Comparison of ENCODE assay signal across 2 cellular contexts in the genomic region with DNA sequence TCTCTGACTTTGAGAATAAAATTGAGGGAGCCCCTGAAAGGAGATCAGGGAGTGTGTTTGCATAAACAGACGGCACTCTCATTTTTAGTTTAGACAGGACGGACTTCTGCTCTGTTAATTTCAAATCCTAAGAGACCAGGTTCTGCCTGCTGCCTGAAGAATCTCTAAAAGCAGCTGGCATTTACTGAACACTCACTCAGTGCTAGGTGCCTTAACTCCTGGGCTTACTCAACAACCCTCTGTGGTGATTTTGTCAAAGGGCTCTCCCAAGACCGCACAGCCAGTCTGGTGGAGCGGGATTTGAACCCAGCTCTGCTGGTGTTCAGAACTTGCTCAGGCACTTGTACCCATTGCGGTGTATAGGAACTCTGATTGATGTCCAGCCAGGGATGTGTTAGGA.
TF ChIP-seq lines count a peak whose summit lies in the region.

No MANE protein-coding gene starts in this region.

TF ChIP-seq in SK-N-SH, 30 proteins besides CTCF, POLR2A, EP300 and RAD21 (continued from another document):
- TF ChIP-seq, protein P1, sequence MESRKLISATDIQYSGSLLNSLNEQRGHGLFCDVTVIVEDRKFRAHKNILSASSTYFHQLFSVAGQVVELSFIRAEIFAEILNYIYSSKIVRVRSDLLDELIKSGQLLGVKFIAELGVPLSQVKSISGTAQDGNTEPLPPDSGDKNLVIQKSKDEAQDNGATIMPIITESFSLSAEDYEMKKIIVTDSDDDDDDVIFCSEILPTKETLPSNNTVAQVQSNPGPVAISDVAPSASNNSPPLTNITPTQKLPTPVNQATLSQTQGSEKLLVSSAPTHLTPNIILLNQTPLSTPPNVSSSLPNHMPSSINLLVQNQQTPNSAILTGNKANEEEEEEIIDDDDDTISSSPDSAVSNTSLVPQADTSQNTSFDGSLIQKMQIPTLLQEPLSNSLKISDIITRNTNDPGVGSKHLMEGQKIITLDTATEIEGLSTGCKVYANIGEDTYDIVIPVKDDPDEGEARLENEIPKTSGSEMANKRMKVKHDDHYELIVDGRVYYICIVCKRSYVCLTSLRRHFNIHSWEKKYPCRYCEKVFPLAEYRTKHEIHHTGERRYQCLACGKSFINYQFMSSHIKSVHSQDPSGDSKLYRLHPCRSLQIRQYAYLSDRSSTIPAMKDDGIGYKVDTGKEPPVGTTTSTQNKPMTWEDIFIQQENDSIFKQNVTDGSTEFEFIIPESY (IDR thresholded peaks at IDR 0.05; ENCODE audit: borderline replicate concordance, low read depth): no peak
- TF ChIP-seq EZH2phosphoT487 (IDR thresholded peaks at IDR 0.05; ENCODE audit: borderline replicate concordance, low read depth): no peak
- TF ChIP-seq RFX5 (IDR thresholded peaks at IDR 0.05; ENCODE audit: low read length): no peak
- TF ChIP-seq FOSL2 (IDR thresholded peaks at IDR 0.05; ENCODE audit: borderline replicate concordance, low read depth): no peak
- no peak for TF ChIP-seq GATA2 (CRISPR knock-in tag; IDR thresholded peaks at IDR 0.05)
- TF ChIP-seq RXRA (IDR thresholded peaks at IDR 0.05; ENCODE audit: borderline replicate concordance, low read depth): no peak
- TF ChIP-seq SMC3 (IDR thresholded peaks at IDR 0.05; ENCODE audit: low read depth, low read length): no peak
- TF ChIP-seq GABPA (IDR thresholded peaks at IDR 0.05; ENCODE audit: low read depth): no peak
- no peak for TF ChIP-seq CHD2 (IDR thresholded peaks at IDR 0.05; ENCODE audit: low read length, partially characterized antibody)

TF ChIP-seq in SK-N-SH treated with all-trans-retinoic acid at 6 μM for 48 hours, 23 proteins besides CTCF, POLR2A, EP300 and RAD21 (continued from another document):
- TF ChIP-seq, protein P2, sequence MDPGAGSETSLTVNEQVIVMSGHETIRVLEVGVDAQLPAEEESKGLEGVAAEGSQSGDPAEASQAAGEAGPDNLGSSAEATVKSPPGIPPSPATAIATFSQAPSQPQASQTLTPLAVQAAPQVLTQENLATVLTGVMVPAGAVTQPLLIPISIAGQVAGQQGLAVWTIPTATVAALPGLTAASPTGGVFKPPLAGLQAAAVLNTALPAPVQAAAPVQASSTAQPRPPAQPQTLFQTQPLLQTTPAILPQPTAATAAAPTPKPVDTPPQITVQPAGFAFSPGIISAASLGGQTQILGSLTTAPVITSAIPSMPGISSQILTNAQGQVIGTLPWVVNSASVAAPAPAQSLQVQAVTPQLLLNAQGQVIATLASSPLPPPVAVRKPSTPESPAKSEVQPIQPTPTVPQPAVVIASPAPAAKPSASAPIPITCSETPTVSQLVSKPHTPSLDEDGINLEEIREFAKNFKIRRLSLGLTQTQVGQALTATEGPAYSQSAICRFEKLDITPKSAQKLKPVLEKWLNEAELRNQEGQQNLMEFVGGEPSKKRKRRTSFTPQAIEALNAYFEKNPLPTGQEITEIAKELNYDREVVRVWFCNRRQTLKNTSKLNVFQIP (CRISPR knock-in tag; IDR thresholded peaks at IDR 0.05; ENCODE audit: borderline replicate concordance, low read depth): no peak
